29 cellular contexts compared by ENCODE assay signal in the genomic region with DNA sequence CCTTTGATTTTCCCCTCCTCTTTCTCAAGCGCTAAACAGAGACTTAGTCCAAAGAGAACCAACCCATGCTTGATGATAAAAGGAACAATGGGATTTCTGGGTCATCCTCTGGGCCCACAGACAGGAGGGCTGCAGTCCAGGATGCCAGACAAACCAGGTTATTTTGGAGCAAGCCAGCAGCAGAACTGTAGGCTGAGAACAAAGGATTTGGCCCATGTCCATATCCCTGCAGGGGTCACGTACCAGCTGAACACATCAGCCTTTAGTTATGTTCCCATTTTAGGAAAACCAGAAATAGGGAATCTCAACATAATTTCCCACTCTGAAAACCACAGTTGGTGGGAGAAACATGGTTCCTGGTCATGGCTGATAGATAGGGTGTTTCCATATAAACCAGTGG.
A peak's percentile ranks its signal among the peaks of the same experiment; 100 is the strongest.
DNase-seq lines count a peak whose midpoint lies in the region; ATAC-seq, FAIRE-seq and TF ChIP-seq lines count a peak whose summit lies in the region.
"Had no signal": no experiment of that assay in that cellular context is flagged by ENCODE, and none has a peak within 500 bp of the region (broad histone marks: within the 10 kb centered on the region; RNA-seq: fewer than 3 reads in every experiment).

No MANE protein-coding gene starts in this region.

- 43% methylated on average over 2 of the region's 2 CpGs for WGBS in prostate gland

- no peak for FAIRE-seq in RCC 7860 (lab: Jason Lieb, UNC)
- FAIRE-seq: endothelial cell of umbilical vein, pancreas had no signal

- no peak overlapping the region for H3K4me3 ChIP-seq in prostate gland
- H3K4me3 ChIP-seq: BLaER1 treated with 17β-estradiol and CSF1 and Interleukin-3, amounts not matched to agents 10 nM and 100 nM; breast epithelium; gastrocnemius medialis; pancreas; smooth muscle cell; upper lobe of right lung had no signal

- H3K4me1 ChIP-seq in prostate gland (replicated peaks), result no peaks in the 10 kb centered on the region
- H3K4me1 ChIP-seq: BLaER1 treated with 17β-estradiol and CSF1 and Interleukin-3, amounts not matched to agents 10 nM and 100 nM; breast epithelium; gastrocnemius medialis; pancreas had no signal

- no peak for ATAC-seq in sciatic nerve
- ATAC-seq in HG02610 (IDR thresholded peaks at IDR 0.05; ENCODE audit: unreplicated experiment), result no peak
- ATAC-seq: activated CD4-positive, alpha-beta T cell treated with anti-CD3 and anti-CD28 coated beads for 36 hours; activated CD8-positive, alpha-beta T cell treated with anti-CD3 and anti-CD28 coated beads, Interleukin-2, amount 10 ng/mL, durations not matched to agents 7 days and 5 days; activated T-helper 17 cell treated with anti-CD3 and anti-CD28 coated beads, Interleukin-2, amount 50 U/mL, for 72 hours; gastrocnemius medialis; left colon; pancreas; upper lobe of right lung had no signal

- intact Hi-C loops in sciatic nerve (cut with DNase I) (no loop called here), prostate gland (cut with DNase I) (no loop called here)

- no peaks in the 10 kb centered on the region for H3K36me3 ChIP-seq in prostate gland
- H3K36me3 ChIP-seq: BLaER1 treated with 17β-estradiol and CSF1 and Interleukin-3, amounts not matched to agents 10 nM and 100 nM; breast epithelium; gastrocnemius medialis; upper lobe of right lung had no signal

- no peaks in the 10 kb centered on the region for H3K27me3 ChIP-seq in prostate gland (replicated peaks; ENCODE audit: insufficient read depth)
- H3K27me3 ChIP-seq: BLaER1 treated with 17β-estradiol and CSF1 and Interleukin-3, amounts not matched to agents 10 nM and 100 nM; breast epithelium; pancreas; upper lobe of right lung had no signal

- DNase-seq in GM13977 (ENCODE audit: low spot score), result peak; percentile 1
- peak; percentile 56 to 91 for DNase-seq in NCI-H2081 (lab: John Stamatoyannopoulos, UW)
- DNase-seq in RCC 7860 (ENCODE audit: low spot score), result peak; percentile 4
- peak; percentile 25 for DNase-seq in myocyte (ENCODE audit: low read depth)
- DNase-seq in sciatic nerve (ENCODE audit: low spot score), result no peak
- DNase-seq in stimulated activated naive CD4-positive, alpha-beta T cell (lab: John Stamatoyannopoulos, UW), result no peak
- no peak for DNase-seq in prostate gland (ENCODE audit: low spot score)
- DNase-seq: activated CD4-positive, alpha-beta T cell treated with anti-CD3 and anti-CD28 coated beads for 36 hours; activated CD8-positive, alpha-beta T cell treated with anti-CD3 and anti-CD28 coated beads, Interleukin-2, amount 10 ng/mL, durations not matched to agents 7 days and 5 days; activated naive CD4-positive, alpha-beta T cell treated with anti-CD3 and anti-CD28 coated beads, Interleukin-2, amount 50 U/mL, for 16 hours; gastrocnemius medialis; GDM1; H7; hippocampal formation; left colon; NCI-H1436 treated with DMSO at 0.1 percent for 48 hours; NCI-H2171; pancreas; SIG-M5; stimulated activated naive CD4-positive, alpha-beta T cell treated with Interleukin-2 at 50 U/mL for 16 hours; SW 1271; upper lobe of right lung had no signal

- H3K27ac ChIP-seq in prostate gland, result no peak overlapping the region
- H3K27ac ChIP-seq: BLaER1 treated with 17β-estradiol and CSF1 and Interleukin-3, amounts not matched to agents 10 nM and 100 nM; breast epithelium; gastrocnemius medialis; KMS-11; pancreas; upper lobe of right lung had no signal

- no peak for TF ChIP-seq POLR2A in prostate gland (IDR thresholded peaks at IDR 0.05)

- in situ Hi-C loops in GM13977 (cut with MboI; ENCODE audit: low pct_unique_long_range_greater_than_20kb, low sequenced_read_pairs, unreplicated experiment), result no loop called here

- no peaks in the 10 kb centered on the region for H3K9me3 ChIP-seq in prostate gland
- H3K9me3 ChIP-seq: BLaER1 treated with 17β-estradiol and CSF1 and Interleukin-3, amounts not matched to agents 10 nM and 100 nM; breast epithelium; gastrocnemius medialis; pancreas; upper lobe of right lung had no signal

- TF ChIP-seq CTCF in GM13977 (IDR thresholded peaks at IDR 0.05; ENCODE audit: extremely low read depth, insufficient read depth, missing control alignments) (no peak), prostate gland (IDR thresholded peaks at IDR 0.05) (no peak)

Comparison
In these comparisons a context has a peak if more than half of its experiments do, and no peak if none do; other contexts are left out.
1. DNase-seq: peak in GM13977 (single experiment), NCI-H2081 (2 of 2), RCC 7860 (single experiment) and myocyte (single experiment); none in sciatic nerve (single experiment), stimulated activated naive CD4-positive, alpha-beta T cell (0 of 6) and prostate gland (single experiment).